ENCODE assay signal across 1 cellular context in the genomic region with DNA sequence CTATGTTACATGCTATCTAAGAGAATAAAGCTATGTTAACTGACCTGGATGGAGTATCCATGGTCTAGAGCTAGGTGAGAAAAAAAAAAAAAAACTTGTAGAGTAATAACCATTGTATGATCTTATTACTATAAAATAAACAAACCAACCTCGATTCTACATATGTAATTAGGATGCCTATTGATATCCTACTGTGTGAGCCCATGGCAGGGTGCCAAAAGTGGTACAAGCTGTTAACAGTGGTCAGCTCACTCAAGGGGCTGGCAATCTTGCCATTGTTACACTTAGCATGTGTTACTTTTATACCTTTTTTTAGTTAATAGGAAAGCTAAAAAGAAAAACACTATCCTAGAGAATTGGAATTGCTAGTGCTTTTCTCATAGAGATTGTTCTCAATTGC.
TF ChIP-seq lines count a peak whose summit lies in the region.

No MANE protein-coding gene starts in this region.

TF ChIP-seq in K562, 482 proteins besides CTCF, POLR2A, EP300 and RAD21 (continued from another document):
- no peak for TF ChIP-seq TEAD4 (IDR thresholded peaks at IDR 0.05; ENCODE audit: low read length)
- no peak for TF ChIP-seq TEAD4 (CRISPR knock-in tag; IDR thresholded peaks at IDR 0.05; ENCODE audit: borderline replicate concordance)
- 0 out of 2 replicates have a peak, but pooled peaks have one; percentile 26 for TF ChIP-seq PTRF (tag; IDR thresholded peaks at IDR 0.05)
- no peak for TF ChIP-seq MEIS2 (IDR thresholded peaks at IDR 0.05; ENCODE audit: partially characterized antibody)
- no peak for TF ChIP-seq MAFK (IDR thresholded peaks at IDR 0.05; ENCODE audit: low read length)
- TF ChIP-seq RBM22 (IDR thresholded peaks at IDR 0.05; ENCODE audit: low read depth, low read length, poor library complexity, severe bottlenecking) = no peak
- TF ChIP-seq, protein P1, sequence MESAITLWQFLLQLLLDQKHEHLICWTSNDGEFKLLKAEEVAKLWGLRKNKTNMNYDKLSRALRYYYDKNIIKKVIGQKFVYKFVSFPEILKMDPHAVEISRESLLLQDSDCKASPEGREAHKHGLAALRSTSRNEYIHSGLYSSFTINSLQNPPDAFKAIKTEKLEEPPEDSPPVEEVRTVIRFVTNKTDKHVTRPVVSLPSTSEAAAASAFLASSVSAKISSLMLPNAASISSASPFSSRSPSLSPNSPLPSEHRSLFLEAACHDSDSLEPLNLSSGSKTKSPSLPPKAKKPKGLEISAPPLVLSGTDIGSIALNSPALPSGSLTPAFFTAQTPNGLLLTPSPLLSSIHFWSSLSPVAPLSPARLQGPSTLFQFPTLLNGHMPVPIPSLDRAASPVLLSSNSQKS (CRISPR knock-in tag; IDR thresholded peaks at IDR 0.05) = no peak
- TF ChIP-seq MLX (CRISPR knock-in tag; conservative IDR thresholded peaks at IDR 0.05) = no peak
- TF ChIP-seq SIX5 (IDR thresholded peaks at IDR 0.05; ENCODE audit: borderline replicate concordance in 1 of 2, insufficient read depth in 1 of 2, low read depth in 1 of 2, low read length in 2 of 2) = no peak
- no peak for TF ChIP-seq NR1H2 (CRISPR knock-in tag; IDR thresholded peaks at IDR 0.05)
- TF ChIP-seq ILF3 (IDR thresholded peaks at IDR 0.05; ENCODE audit: borderline replicate concordance) = no peak
- TF ChIP-seq WHSC1 (IDR thresholded peaks at IDR 0.05; ENCODE audit: low read length) = no peak
- TF ChIP-seq ZKSCAN1 (IDR thresholded peaks at IDR 0.05; ENCODE audit: low read depth, low read length) = 0 out of 2 replicates have a peak, but pooled peaks have one; percentile 29
- TF ChIP-seq DDX20 (tag; IDR thresholded peaks at IDR 0.05; ENCODE audit: low read depth) = peak; percentile 20; the same call in 1 of the 2 replicates
- TF ChIP-seq ZNF24 (IDR thresholded peaks at IDR 0.05) = no peak
- no peak for TF ChIP-seq COPS2 (conservative IDR thresholded peaks at IDR 0.05)
- TF ChIP-seq NFIC (IDR thresholded peaks at IDR 0.05) = peak; percentile 91
